1 cellular context compared by ENCODE assay signal in the genomic region with DNA sequence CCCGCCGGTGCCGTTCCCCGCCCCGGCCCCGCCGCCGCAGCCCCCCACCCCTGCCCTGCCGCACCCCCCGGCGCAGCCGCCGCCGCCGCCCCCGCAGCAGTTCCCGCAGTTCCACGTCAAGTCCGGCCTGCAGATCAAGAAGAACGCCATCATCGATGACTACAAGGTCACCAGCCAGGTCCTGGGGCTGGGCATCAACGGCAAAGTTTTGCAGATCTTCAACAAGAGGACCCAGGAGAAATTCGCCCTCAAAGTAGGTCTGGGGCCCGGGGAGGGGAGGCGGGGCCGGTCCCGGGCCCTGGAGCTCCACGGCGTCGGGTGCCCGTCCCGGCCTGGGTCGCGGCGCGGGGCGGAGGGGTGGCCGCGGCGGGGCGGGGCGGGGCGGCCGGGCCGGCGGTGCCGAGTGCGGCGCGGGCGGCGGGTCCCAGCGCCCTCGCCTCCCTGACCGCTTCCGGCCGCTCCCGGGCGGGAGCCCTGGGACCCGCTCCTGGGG.
TF ChIP-seq lines count a peak whose summit lies in the region.

No MANE protein-coding gene starts in this region.

TF ChIP-seq in H1, 55 proteins besides CTCF, POLR2A, EP300 and RAD21 (continued from another document):
- TF ChIP-seq, protein P1, sequence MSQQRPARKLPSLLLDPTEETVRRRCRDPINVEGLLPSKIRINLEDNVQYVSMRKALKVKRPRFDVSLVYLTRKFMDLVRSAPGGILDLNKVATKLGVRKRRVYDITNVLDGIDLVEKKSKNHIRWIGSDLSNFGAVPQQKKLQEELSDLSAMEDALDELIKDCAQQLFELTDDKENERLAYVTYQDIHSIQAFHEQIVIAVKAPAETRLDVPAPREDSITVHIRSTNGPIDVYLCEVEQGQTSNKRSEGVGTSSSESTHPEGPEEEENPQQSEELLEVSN (IDR thresholded peaks at IDR 0.05) = no peak
- TF ChIP-seq CBX8 (IDR thresholded peaks at IDR 0.05; ENCODE audit: borderline replicate concordance, low read depth, low read length) (no peak), KDM1A (IDR thresholded peaks at IDR 0.05; ENCODE audit: borderline replicate concordance, low read length) (no peak)
